In genomic region chr22:48284671-48285070, GRCh38 we compare ENCODE assay signal across 1 cellular context.
TF ChIP-seq lines count a peak whose summit lies in the region.

No MANE protein-coding gene starts in this region.

TF ChIP-seq in WTC11, 78 proteins besides CTCF, POLR2A, EP300 and RAD21 (continued from another document):
- TF ChIP-seq PRDM15 (CRISPR knock-in tag; IDR thresholded peaks at IDR 0.05) = no peak
